Comparison of ENCODE assay signal across 10 cellular contexts in the genomic region with DNA sequence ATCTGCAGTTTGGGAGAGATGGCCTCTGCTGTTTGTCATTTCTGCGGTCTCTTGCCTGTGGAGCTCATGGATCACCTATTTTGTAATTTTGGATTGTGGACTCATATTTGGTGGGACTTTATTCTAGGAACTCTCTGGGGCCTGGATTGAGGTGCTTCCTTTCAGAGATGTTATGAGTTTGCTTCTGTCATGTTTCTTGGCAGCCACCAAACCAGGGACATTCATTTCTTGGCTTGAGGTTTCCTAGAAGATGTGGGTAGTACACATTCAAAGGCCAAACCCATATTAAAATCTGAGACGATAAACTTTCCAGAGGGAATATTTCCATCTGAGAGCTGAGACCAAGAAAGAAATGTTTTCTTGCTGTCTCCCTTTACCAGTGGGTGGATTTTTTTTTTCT. TPM values are rescaled to one million over a fixed set of nuclear protein-coding genes. Genes with fewer than 3 reads are reported as not detected.
"Had no signal": no experiment of that assay in that cellular context is flagged by ENCODE, and none has a peak within 500 bp of the region (broad histone marks: within the 10 kb centered on the region; RNA-seq: fewer than 3 reads in every experiment).

No MANE protein-coding gene starts in this region.

- H3K4me3 Mint-ChIP-seq: HFFc6, IgD-negative memory B cell had no signal

- H3K4me3 ChIP-seq: GM23248, HAP-1 had no signal

- ATAC-seq: HCT116, HepG2 had no signal

- H3K36me3 ChIP-seq: HAP-1 had no signal

- H3K27ac Mint-ChIP-seq: HFFc6, IgD-negative memory B cell had no signal

- DNase-seq: GM23248, GOT3, H7, HFFc6, KBM-7 had no signal

- H3K9me3 Mint-ChIP-seq: HFFc6 had no signal

- FAIRE-seq: HepG2 had no signal

RNA-seq across cellular contexts. Expression of gene GADD45G, which starts 37.2 kb away (rescaled TPM):
- total RNA-seq: HepG2, HT1080 had no signal
